ENCODE assay signal across 9 cellular contexts in the genomic region with DNA sequence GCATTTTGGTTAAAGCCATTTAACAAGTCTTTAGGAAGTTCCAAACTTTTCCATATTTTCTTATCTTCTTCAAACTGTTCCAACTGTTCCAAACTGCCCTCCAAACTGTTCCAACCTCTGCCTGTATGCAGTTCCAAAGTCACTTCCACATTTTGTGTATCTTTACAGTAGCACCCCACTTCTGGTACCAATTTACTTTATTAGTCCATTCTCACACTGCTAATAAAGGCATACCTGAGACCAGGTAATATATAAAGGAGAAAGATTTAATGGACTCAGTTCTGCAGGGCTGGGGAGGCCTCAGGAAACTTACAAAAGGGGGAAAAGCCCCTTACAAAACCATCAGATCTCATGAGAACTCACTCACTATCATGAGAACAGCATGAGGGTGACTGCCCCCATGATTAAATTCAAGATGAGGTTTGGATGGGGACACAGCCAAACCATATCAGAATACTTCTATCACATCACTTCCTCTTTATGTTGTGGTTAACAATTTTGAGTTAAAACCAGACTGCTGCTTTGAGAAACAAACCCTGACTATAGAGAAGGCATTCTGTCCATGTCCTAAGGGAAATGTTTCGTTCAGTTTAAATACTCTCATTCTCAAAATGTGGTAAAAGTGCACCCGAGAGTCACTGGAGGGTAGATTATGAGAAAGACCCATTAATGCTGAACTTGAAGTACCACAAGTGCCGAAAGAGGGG. TPM values are rescaled to one million over a fixed set of nuclear protein-coding genes. Genes with fewer than 3 reads are reported as not detected.
DNase-seq lines count a peak whose midpoint lies in the region; ATAC-seq and TF ChIP-seq lines count a peak whose summit lies in the region.
"Had no signal": no experiment of that assay in that cellular context is flagged by ENCODE, and none has a peak within 500 bp of the region (broad histone marks: within the 10 kb centered on the region; RNA-seq: fewer than 3 reads in every experiment).

No MANE protein-coding gene starts in this region.

- peak overlapping the region; percentile 80 for H3K4me3 Mint-ChIP-seq in activated naive CD8-positive, alpha-beta T cell

- peaks cover 78% of the 10 kb centered on the region for H3K4me1 Mint-ChIP-seq in activated naive CD8-positive, alpha-beta T cell (ENCODE audit: low read depth)

- H3K27me3 Mint-ChIP-seq in activated naive CD8-positive, alpha-beta T cell: no peaks in the 10 kb centered on the region

- peaks cover 21% of the 10 kb centered on the region for H3K9me3 Mint-ChIP-seq in activated naive CD8-positive, alpha-beta T cell (ENCODE audit: low read depth)

- POLR2A ChIA-PET in GM10248 (lab: Yijun Ruan, JAX): no interaction called here

- intact Hi-C loops in Right ventricle myocardium inferior (cut with DNase I) (no loop called here), sciatic nerve (cut with DNase I) (no loop called here)

- peak; percentile 60 for ATAC-seq in GM19463 (IDR thresholded peaks at IDR 0.05; ENCODE audit: unreplicated experiment)
- ATAC-seq in HG03175 (IDR thresholded peaks at IDR 0.05; ENCODE audit: unreplicated experiment): peak; percentile 65
- no peak for ATAC-seq in Right ventricle myocardium inferior
- no peak for ATAC-seq in sciatic nerve

- H3K27ac Mint-ChIP-seq in activated naive CD8-positive, alpha-beta T cell: peak overlapping the region; percentile 98

- TF ChIP-seq CTCF in GM10248 (IDR thresholded peaks at IDR 0.05; ENCODE audit: control extremely low read depth, extremely low read depth, low read depth, missing control alignments): no peak
- no peak for TF ChIP-seq CTCF in foreskin fibroblast (IDR thresholded peaks at IDR 0.05; ENCODE audit: low read depth, low read length)

- H3K4me3 ChIP-seq in foreskin fibroblast (ENCODE audit: low read depth in 1 of 2, low read length in 2 of 2): no peak overlapping the region

- CTCF ChIA-PET in GM10248 (lab: Yijun Ruan, JAX): interaction anchor here (1.0 to 1.2 kb wide), 2 partner anchors 70 to 77 kb away, joined by 3 read pairs; no protein-coding TSS in a partner anchor

- DNase-seq in GM10248 (ENCODE audit: extremely low spot score) (peak; percentile 20), foreskin fibroblast (no peak), NCI-H1436 (lab: John Stamatoyannopoulos, UW) (no peak), Right ventricle myocardium inferior (ENCODE audit: missing footprints) (no peak), sciatic nerve (ENCODE audit: low spot score) (no peak)
- DNase-seq: KG1 had no signal

- peaks cover 52% of the 10 kb centered on the region for H3K36me3 Mint-ChIP-seq in activated naive CD8-positive, alpha-beta T cell

RNA-seq across cellular contexts. Expression of a gene that starts 11.0 kb away (rescaled TPM):
- 1.0 TPM for total RNA-seq in Right ventricle myocardium inferior
- 4.9 TPM for total RNA-seq in sciatic nerve

RNA-seq across cellular contexts. Expression of a gene that starts 55.2 kb away (rescaled TPM):
- total RNA-seq in Right ventricle myocardium inferior (1.7 TPM), sciatic nerve (3.8 TPM)

RNA-seq across cellular contexts. Expression of a gene that starts 56.4 kb away (rescaled TPM):
- total RNA-seq in Right ventricle myocardium inferior: 0.30 TPM
- 3.0 TPM for total RNA-seq in sciatic nerve

Comparison
In these comparisons a context has a peak if more than half of its experiments do, and no peak if none do; other contexts are left out.
1. ATAC-seq: peak in GM19463 (single experiment) and HG03175 (single experiment); none in Right ventricle myocardium inferior (single experiment) and sciatic nerve (single experiment).